1 cellular context compared by ENCODE assay signal in the genomic region with DNA sequence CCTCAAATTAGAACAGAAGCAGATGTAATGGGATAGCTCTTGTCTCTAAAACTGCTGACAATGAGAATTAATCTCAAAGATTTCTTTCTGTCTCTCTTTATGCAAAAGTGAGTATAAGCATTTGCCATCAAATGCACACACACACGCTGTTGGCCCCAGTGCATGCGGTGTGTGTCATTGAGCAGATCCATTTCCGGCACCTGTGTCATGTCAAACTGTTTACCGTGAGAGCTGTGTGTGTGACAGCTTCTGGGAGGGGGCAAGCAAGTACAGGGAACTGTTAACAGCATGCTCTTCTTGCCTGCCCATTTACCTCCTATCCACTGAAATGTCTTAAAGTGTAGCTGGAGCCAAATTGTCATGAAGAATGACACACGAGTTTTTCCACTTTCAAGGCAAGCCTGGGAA.
A peak's percentile ranks its signal among the peaks of the same experiment; 100 is the strongest.
TF ChIP-seq lines count a peak whose summit lies in the region.

No MANE protein-coding gene starts in this region.

TF ChIP-seq in K562, 482 proteins besides CTCF, POLR2A, EP300 and RAD21:
- TF ChIP-seq ZNF316 (IDR thresholded peaks at IDR 0.05) (peak; percentile 47; the same call in 1 of the 2 replicates), MAFG (tag; conservative IDR thresholded peaks at IDR 0.05) (peak; percentile 27; the same call in 1 of the 2 replicates)
- TF ChIP-seq, protein P1, sequence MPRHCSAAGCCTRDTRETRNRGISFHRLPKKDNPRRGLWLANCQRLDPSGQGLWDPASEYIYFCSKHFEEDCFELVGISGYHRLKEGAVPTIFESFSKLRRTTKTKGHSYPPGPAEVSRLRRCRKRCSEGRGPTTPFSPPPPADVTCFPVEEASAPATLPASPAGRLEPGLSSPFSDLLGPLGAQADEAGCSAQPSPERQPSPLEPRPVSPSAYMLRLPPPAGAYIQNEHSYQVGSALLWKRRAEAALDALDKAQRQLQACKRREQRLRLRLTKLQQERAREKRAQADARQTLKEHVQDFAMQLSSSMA (CRISPR knock-in tag; IDR thresholded peaks at IDR 0.05): no peak
